In genomic region chr5:132190161-132190817, GRCh38 we compare ENCODE assay signal across 9 cellular contexts. TPM values are rescaled to one million over a fixed set of nuclear protein-coding genes. Genes with fewer than 3 reads are reported as not detected.
DNase-seq lines count a peak whose midpoint lies in the region; ATAC-seq and TF ChIP-seq lines count a peak whose summit lies in the region.
"Had no signal": no experiment of that assay in that cellular context is flagged by ENCODE, and none has a peak within 500 bp of the region (broad histone marks: within the 10 kb centered on the region; RNA-seq: fewer than 3 reads in every experiment).

No MANE protein-coding gene starts in this region.

- H3K36me3 ChIP-seq in breast epithelium (no peaks in the 10 kb centered on the region), tibial artery (peaks cover 23 to 37% (median 28%) of the 10 kb centered on the region in 3 donors)

- peak; percentile 93 to 94 for ATAC-seq in activated CD4-positive, CD25-positive, alpha-beta regulatory T cell treated with anti-CD3 and anti-CD28 coated beads, Interleukin-2, amount 50 U/mL, for 24 hours
- ATAC-seq in GM21528 (IDR thresholded peaks at IDR 0.05; ENCODE audit: low FRiP score, unreplicated experiment), result peak; percentile 82

- H3K27me3 ChIP-seq in breast epithelium (no peaks in the 10 kb centered on the region), tibial artery (no peaks in the 10 kb centered on the region)

- H3K9me3 ChIP-seq in breast epithelium (no peaks in the 10 kb centered on the region), tibial artery (no peaks in the 10 kb centered on the region)

- DNase-seq in activated CD4-positive, CD25-positive, alpha-beta regulatory T cell (lab: John Stamatoyannopoulos, UW), result no peak
- peak; percentile 71 for DNase-seq in HuH-7 (ENCODE audit: low spot score)
- DNase-seq in NOMO-1 treated with DMSO at 0.1 percent for 48 hours (lab: John Stamatoyannopoulos, UW; ENCODE audit: unreplicated experiment), result peak; percentile 86
- DNase-seq in breast epithelium (ENCODE audit: low spot score in 2 of 2), result no peak
- DNase-seq in kidney glomerular epithelial cell (lab: John Stamatoyannopoulos, UW), result peak; percentile 83
- DNase-seq in tibial artery, result no peak

- TF ChIP-seq POLR2A in breast epithelium (IDR thresholded peaks at IDR 0.05), result no peak

- H3K27ac ChIP-seq in breast epithelium, result no peak overlapping the region
- no peak overlapping the region for H3K27ac ChIP-seq in tibial artery
- H3K27ac ChIP-seq: epithelial cell of prostate had no signal

- intact Hi-C loops in breast epithelium (cut with DNase I; ENCODE audit: low total_unique reads), result no loop called here
- intact Hi-C loops in tibial artery (cut with DNase I; ENCODE audit: low total_unique reads), result no loop called here

- peak; percentile 29 to 51 (median 47) for TF ChIP-seq CTCF in breast epithelium (IDR thresholded peaks at IDR 0.05)
- peak; percentile 76 to 77 for TF ChIP-seq CTCF in tibial artery (IDR thresholded peaks at IDR 0.05)

- H3K4me3 ChIP-seq in breast epithelium, result no peak overlapping the region
- no peak overlapping the region for H3K4me3 ChIP-seq in tibial artery

- H3K4me1 ChIP-seq in breast epithelium, result no peaks in the 10 kb centered on the region
- no peaks in the 10 kb centered on the region for H3K4me1 ChIP-seq in tibial artery

RNA-seq across cellular contexts. Expression of gene P4HA2, which starts 37.4 kb away (rescaled TPM):
- 10 to 100 TPM; 21.8 to 34.8 (median 26.2) TPM for total RNA-seq in breast epithelium

Comparison
In these comparisons a context has a peak if more than half of its experiments do, and no peak if none do; other contexts are left out.
1. DNase-seq: peak in HuH-7 (single experiment), NOMO-1 treated with DMSO at 0.1 percent for 48 hours (single experiment) and kidney glomerular epithelial cell (single experiment); none in activated CD4-positive, CD25-positive, alpha-beta regulatory T cell (0 of 4), breast epithelium (0 of 2) and tibial artery (0 of 2).